In the genomic region with DNA sequence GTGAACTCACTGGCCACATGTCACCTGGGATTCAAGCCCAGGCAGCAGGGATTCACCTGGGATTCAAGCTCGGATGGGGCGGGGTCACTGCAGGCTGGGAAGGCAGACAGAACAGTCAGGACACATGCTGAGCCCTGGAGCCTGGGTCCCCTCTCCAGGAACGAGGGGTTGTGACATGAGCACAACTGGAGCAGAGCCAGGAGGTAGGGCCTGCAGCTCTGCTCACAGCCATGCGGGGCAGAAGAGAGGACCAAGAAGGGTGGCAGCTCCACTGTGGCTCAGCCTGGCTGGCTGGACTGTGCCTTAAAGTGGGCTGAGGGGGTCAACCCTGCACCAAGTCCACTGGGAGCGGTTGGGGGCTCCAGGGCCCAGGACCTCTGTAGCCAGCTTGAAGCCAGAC, we compare ENCODE assay signal across 12 cellular contexts.
A peak's percentile ranks its signal among the peaks of the same experiment; 100 is the strongest.
DNase-seq lines count a peak whose midpoint lies in the region; ATAC-seq and TF ChIP-seq lines count a peak whose summit lies in the region.
"Had no signal": no experiment of that assay in that cellular context is flagged by ENCODE, and none has a peak within 500 bp of the region (broad histone marks: within the 10 kb centered on the region; RNA-seq: fewer than 3 reads in every experiment).

No MANE protein-coding gene starts in this region.

- no peak overlapping the region for H3K27ac Mint-ChIP-seq in activated naive CD8-positive, alpha-beta T cell treated with anti-CD3 and anti-CD28 coated beads, Interleukin-2, amount 10 ng/mL, durations not matched to agents 7 days and 5 days
- no peak overlapping the region for H3K27ac Mint-ChIP-seq in activated naive CD8-positive, alpha-beta T cell treated with anti-CD3 and anti-CD28 coated beads for 36 hours
- no peak overlapping the region for H3K27ac Mint-ChIP-seq in stimulated activated effector memory CD8-positive, alpha-beta T cell treated with anti-CD3 and anti-CD28 coated beads, Interleukin-12 subunit alpha, Interleukin-12 subunit beta, amount 100 ng/mL, for 72 hours

- peaks cover 32% of the 10 kb centered on the region for H3K4me1 ChIP-seq in Karpas-422 (ENCODE audit: low read length)
- H3K4me1 ChIP-seq: psoas muscle had no signal

- no peak overlapping the region for H3K4me3 ChIP-seq in Karpas-422 (ENCODE audit: low read length)
- H3K4me3 ChIP-seq in astrocyte of the cerebellum (ENCODE audit: low read depth, low read length) = no peak overlapping the region
- H3K4me3 ChIP-seq: psoas muscle had no signal

- no peaks in the 10 kb centered on the region for H3K9me2 ChIP-seq in Karpas-422 (replicated peaks; ENCODE audit: insufficient read depth, low read length)

- ATAC-seq in activated naive CD8-positive, alpha-beta T cell treated with anti-CD3 and anti-CD28 coated beads, Interleukin-2, amount 10 ng/mL, durations not matched to agents 7 days and 5 days (ENCODE audit: low read depth) = peak; percentile 38
- peak; percentile 31 for ATAC-seq in stimulated activated effector memory CD8-positive, alpha-beta T cell treated with anti-CD3 and anti-CD28 coated beads, Interleukin-12 subunit alpha, Interleukin-12 subunit beta, amount 100 ng/mL, for 72 hours
- ATAC-seq in HG03439 (IDR thresholded peaks at IDR 0.05; ENCODE audit: unreplicated experiment) = no peak

- H3K4me2 ChIP-seq in Karpas-422 (ENCODE audit: low read depth, low read length, poor library complexity, severe bottlenecking) = no peak overlapping the region

- no peaks in the 10 kb centered on the region for H3K27me3 ChIP-seq in Karpas-422 (ENCODE audit: low read length)

- no peak overlapping the region for H3K27ac ChIP-seq in Karpas-422 (ENCODE audit: low read length)
- H3K27ac ChIP-seq: psoas muscle had no signal

- H3K79me2 ChIP-seq in Karpas-422 (ENCODE audit: low read length) = no peaks in the 10 kb centered on the region

- peaks cover 1% of the 10 kb centered on the region for H3K27me3 Mint-ChIP-seq in activated naive CD8-positive, alpha-beta T cell treated with anti-CD3 and anti-CD28 coated beads, Interleukin-2, amount 10 ng/mL, durations not matched to agents 7 days and 5 days
- no peaks in the 10 kb centered on the region for H3K27me3 Mint-ChIP-seq in activated naive CD8-positive, alpha-beta T cell treated with anti-CD3 and anti-CD28 coated beads for 36 hours

- POLR2A ChIA-PET in activated naive CD8-positive, alpha-beta T cell treated with anti-CD3 and anti-CD28 coated beads, Interleukin-2, amount 10 ng/mL, durations not matched to agents 7 days and 5 days (lab: Charles Lee) = no interaction called here

- no peaks in the 10 kb centered on the region for H3K36me3 ChIP-seq in Karpas-422 (ENCODE audit: insufficient read depth, low read length)

- H2AFZ ChIP-seq in Karpas-422 (ENCODE audit: low read length) = no peak overlapping the region

- peaks cover 1% of the 10 kb centered on the region for H3K36me3 Mint-ChIP-seq in activated naive CD8-positive, alpha-beta T cell treated with anti-CD3 and anti-CD28 coated beads, Interleukin-2, amount 10 ng/mL, durations not matched to agents 7 days and 5 days
- H3K36me3 Mint-ChIP-seq in activated naive CD8-positive, alpha-beta T cell treated with anti-CD3 and anti-CD28 coated beads for 36 hours = no peaks in the 10 kb centered on the region
- no peaks in the 10 kb centered on the region for H3K36me3 Mint-ChIP-seq in stimulated activated effector memory CD8-positive, alpha-beta T cell treated with anti-CD3 and anti-CD28 coated beads, Interleukin-12 subunit alpha, Interleukin-12 subunit beta, amount 100 ng/mL, for 72 hours

- in situ Hi-C loops in astrocyte of the cerebellum (cut with HindIII; ENCODE audit: low sequenced_read_pairs) = no loop called here

- H4K20me1 ChIP-seq in Karpas-422 (ENCODE audit: insufficient read depth, low read depth, low read length) = no peaks in the 10 kb centered on the region

- H3K9ac ChIP-seq in Karpas-422 (ENCODE audit: low read length) = no peak overlapping the region

- H3K4me3 Mint-ChIP-seq in activated naive CD8-positive, alpha-beta T cell treated with anti-CD3 and anti-CD28 coated beads, Interleukin-2, amount 10 ng/mL, durations not matched to agents 7 days and 5 days = no peak overlapping the region
- no peak overlapping the region for H3K4me3 Mint-ChIP-seq in activated naive CD8-positive, alpha-beta T cell treated with anti-CD3 and anti-CD28 coated beads for 36 hours
- no peak overlapping the region for H3K4me3 Mint-ChIP-seq in stimulated activated effector memory CD8-positive, alpha-beta T cell treated with anti-CD3 and anti-CD28 coated beads, Interleukin-12 subunit alpha, Interleukin-12 subunit beta, amount 100 ng/mL, for 72 hours

- H3K9me3 ChIP-seq in Karpas-422 (ENCODE audit: low read length) = no peaks in the 10 kb centered on the region
- H3K9me3 ChIP-seq: psoas muscle had no signal

- no peak for DNase-seq in activated naive CD8-positive, alpha-beta T cell treated with anti-CD3 and anti-CD28 coated beads, Interleukin-2, amount 10 ng/mL, durations not matched to agents 7 days and 5 days
- no peak for DNase-seq in activated naive CD8-positive, alpha-beta T cell treated with anti-CD3 and anti-CD28 coated beads for 36 hours
- DNase-seq in Karpas-422 (peak; percentile 76), astrocyte of the cerebellum (ENCODE audit: low read depth) (no peak), DMS79 treated with DMSO at 0.1 percent for 48 hours (lab: John Stamatoyannopoulos, UW) (no peak)
- no peak for DNase-seq in stimulated activated effector memory CD8-positive, alpha-beta T cell treated with anti-CD3 and anti-CD28 coated beads, Interleukin-12 subunit alpha, Interleukin-12 subunit beta, amount 100 ng/mL, for 72 hours (ENCODE audit: low spot score in 2 of 2)
- no peak for DNase-seq in stimulated activated CD4-positive, alpha-beta T cell treated with anti-CD3 and anti-CD28 coated beads, Interleukin-15, amount 100 ng/mL, for 24 hours
- DNase-seq: activated CD4-positive, alpha-beta T cell treated with anti-CD3 and anti-CD28 coated beads, Interleukin-2, amount 50 U/mL, for 4 hours; anterior cingulate cortex; psoas muscle had no signal

- no peaks in the 10 kb centered on the region for H3K9me3 Mint-ChIP-seq in activated naive CD8-positive, alpha-beta T cell treated with anti-CD3 and anti-CD28 coated beads, Interleukin-2, amount 10 ng/mL, durations not matched to agents 7 days and 5 days
- peaks cover 1% of the 10 kb centered on the region for H3K9me3 Mint-ChIP-seq in activated naive CD8-positive, alpha-beta T cell treated with anti-CD3 and anti-CD28 coated beads for 36 hours
- no peaks in the 10 kb centered on the region for H3K9me3 Mint-ChIP-seq in stimulated activated effector memory CD8-positive, alpha-beta T cell treated with anti-CD3 and anti-CD28 coated beads, Interleukin-12 subunit alpha, Interleukin-12 subunit beta, amount 100 ng/mL, for 72 hours
- H3K9me3 Mint-ChIP-seq: IgD-negative memory B cell had no signal

- H3K4me1 Mint-ChIP-seq in activated naive CD8-positive, alpha-beta T cell treated with anti-CD3 and anti-CD28 coated beads, Interleukin-2, amount 10 ng/mL, durations not matched to agents 7 days and 5 days = no peaks in the 10 kb centered on the region
- H3K4me1 Mint-ChIP-seq in activated naive CD8-positive, alpha-beta T cell treated with anti-CD3 and anti-CD28 coated beads for 36 hours = no peaks in the 10 kb centered on the region
- peaks cover 16% of the 10 kb centered on the region for H3K4me1 Mint-ChIP-seq in stimulated activated effector memory CD8-positive, alpha-beta T cell treated with anti-CD3 and anti-CD28 coated beads, Interleukin-12 subunit alpha, Interleukin-12 subunit beta, amount 100 ng/mL, for 72 hours

- TF ChIP-seq CTCF in astrocyte of the cerebellum (IDR thresholded peaks at IDR 0.05; ENCODE audit: low read depth, low read length, missing control alignments) = peak; percentile 4
